In the genomic region with DNA sequence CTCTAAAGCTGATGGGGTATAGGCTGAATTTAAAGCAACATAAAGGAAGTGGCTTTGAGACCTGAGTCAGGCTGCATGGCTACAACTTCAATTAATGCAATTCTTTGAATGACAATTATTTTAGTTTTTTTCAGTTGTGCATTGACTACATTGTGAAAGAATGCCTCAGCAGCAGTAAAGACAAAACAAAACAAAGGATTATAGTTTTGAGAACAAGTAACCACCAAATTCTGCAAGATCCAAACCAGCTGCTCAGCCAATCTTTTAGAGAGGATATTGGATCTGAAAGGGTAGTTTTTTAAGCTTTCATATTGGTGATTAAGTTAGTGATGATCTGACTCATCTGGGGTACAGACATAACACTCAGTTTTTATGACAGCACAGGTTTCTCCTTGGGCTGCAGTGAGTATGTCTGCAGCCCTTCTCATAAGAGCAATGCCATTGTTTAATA, we compare ENCODE assay signal across 12 cellular contexts. TPM values are rescaled to one million over a fixed set of nuclear protein-coding genes. Genes with fewer than 3 reads are reported as not detected.
DNase-seq lines count a peak whose midpoint lies in the region; ATAC-seq, FAIRE-seq and TF ChIP-seq lines count a peak whose summit lies in the region.
"Had no signal": no experiment of that assay in that cellular context is flagged by ENCODE, and none has a peak within 500 bp of the region (broad histone marks: within the 10 kb centered on the region; RNA-seq: fewer than 3 reads in every experiment).

No MANE protein-coding gene starts in this region.

- DNase-seq in EH (ENCODE audit: low read depth) (peak; percentile 67), bronchial epithelial cell (ENCODE audit: low read depth) (peak; percentile 28), SKM-1 treated with dmso at 0.1 percent for 144 hours (lab: John Stamatoyannopoulos, UW; ENCODE audit: unreplicated experiment) (no peak), CD1c-positive myeloid dendritic cell (ENCODE audit: extremely low spot score) (no peak)
- no peak for DNase-seq in activated CD4-positive, CD25-positive, alpha-beta regulatory T cell (lab: John Stamatoyannopoulos, UW)
- DNase-seq: GOT3, NCI-H1694 had no signal

- FAIRE-seq in bronchial epithelial cell (lab: Jason Lieb, UNC): no peak
- FAIRE-seq: keratinocyte had no signal

- TF ChIP-seq CTCF in bronchial epithelial cell (IDR thresholded peaks at IDR 0.05; ENCODE audit: insufficient read depth, low read length, severe bottlenecking): no peak

- no peaks in the 10 kb centered on the region for H3K36me3 ChIP-seq in bronchial epithelial cell (ENCODE audit: control insufficient read depth, insufficient read depth, low read length)
- H3K36me3 ChIP-seq: cardiac muscle cell had no signal

- no peaks in the 10 kb centered on the region for H3K27me3 ChIP-seq in bronchial epithelial cell (ENCODE audit: control insufficient read depth, insufficient read depth, low read length)
- H3K27me3 ChIP-seq: cardiac muscle cell had no signal

- ATAC-seq in GM18907 (IDR thresholded peaks at IDR 0.05; ENCODE audit: unreplicated experiment) (peak; percentile 76), HG02938 (IDR thresholded peaks at IDR 0.05; ENCODE audit: unreplicated experiment) (peak; percentile 90), GM19467 (IDR thresholded peaks at IDR 0.05; ENCODE audit: unreplicated experiment) (no peak)

- no peak overlapping the region for H3K4me3 ChIP-seq in bronchial epithelial cell (ENCODE audit: low read depth, low read length)
- H3K4me3 ChIP-seq: cardiac muscle cell had no signal

RNA-seq across cellular contexts. Expression of a gene that starts 40.6 kb away (rescaled TPM):
- total RNA-seq in bronchial epithelial cell: 0.79 and 1.2 TPM in 2 replicates

RNA-seq across cellular contexts. Expression of a gene that starts 41.6 kb away (rescaled TPM):
- total RNA-seq in bronchial epithelial cell: 762 and 1,034 TPM in 2 replicates

Comparison
In these comparisons a context has a peak if more than half of its experiments do, and no peak if none do; other contexts are left out.
1. DNase-seq: peak in EH (single experiment) and bronchial epithelial cell (single experiment); none in SKM-1 treated with dmso at 0.1 percent for 144 hours (single experiment), activated CD4-positive, CD25-positive, alpha-beta regulatory T cell (0 of 4) and CD1c-positive myeloid dendritic cell (single experiment).